1 cellular context compared by ENCODE assay signal in genomic region chrX:100625985-100626491, GRCh38.
TF ChIP-seq lines count a peak whose summit lies in the region.

No MANE protein-coding gene starts in this region.

TF ChIP-seq in HepG2, 621 proteins besides CTCF, POLR2A, EP300 and RAD21:
- TF ChIP-seq NCOR1 (IDR thresholded peaks at IDR 0.05; ENCODE audit: borderline replicate concordance, low read length) (no peak), DRAP1 (CRISPR knock-in tag; IDR thresholded peaks at IDR 0.05) (no peak), ZNF577 (CRISPR knock-in tag; IDR thresholded peaks at IDR 0.05; ENCODE audit: borderline replicate concordance, low read depth) (no peak), ZNF891 (CRISPR knock-in tag; IDR thresholded peaks at IDR 0.05) (no peak), DNMT3B (CRISPR knock-in tag; conservative IDR thresholded peaks at IDR 0.05) (no peak), ZZZ3 (CRISPR knock-in tag; IDR thresholded peaks at IDR 0.05; ENCODE audit: borderline replicate concordance) (no peak), ATF7-NPFF (CRISPR knock-in tag; IDR thresholded peaks at IDR 0.05; ENCODE audit: low read depth) (no peak), MYC (CRISPR knock-in tag; IDR thresholded peaks at IDR 0.05; ENCODE audit: borderline replicate concordance) (no peak), IKZF4 (CRISPR knock-in tag; IDR thresholded peaks at IDR 0.05; ENCODE audit: borderline replicate concordance, low read depth, not compliant biosample characterization) (no peak), PPARG (CRISPR knock-in tag; conservative IDR thresholded peaks at IDR 0.05) (no peak), ZFP41 (CRISPR knock-in tag; IDR thresholded peaks at IDR 0.05; ENCODE audit: borderline replicate concordance) (no peak), MIER2 (CRISPR knock-in tag; IDR thresholded peaks at IDR 0.05) (no peak)
- TF ChIP-seq, protein P1, sequence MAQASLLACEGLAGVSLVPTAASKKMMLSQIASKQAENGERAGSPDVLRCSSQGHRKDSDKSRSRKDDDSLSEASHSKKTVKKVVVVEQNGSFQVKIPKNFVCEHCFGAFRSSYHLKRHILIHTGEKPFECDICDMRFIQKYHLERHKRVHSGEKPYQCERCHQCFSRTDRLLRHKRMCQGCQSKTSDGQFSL (CRISPR knock-in tag; IDR thresholded peaks at IDR 0.05) = no peak
- TF ChIP-seq, protein P2, sequence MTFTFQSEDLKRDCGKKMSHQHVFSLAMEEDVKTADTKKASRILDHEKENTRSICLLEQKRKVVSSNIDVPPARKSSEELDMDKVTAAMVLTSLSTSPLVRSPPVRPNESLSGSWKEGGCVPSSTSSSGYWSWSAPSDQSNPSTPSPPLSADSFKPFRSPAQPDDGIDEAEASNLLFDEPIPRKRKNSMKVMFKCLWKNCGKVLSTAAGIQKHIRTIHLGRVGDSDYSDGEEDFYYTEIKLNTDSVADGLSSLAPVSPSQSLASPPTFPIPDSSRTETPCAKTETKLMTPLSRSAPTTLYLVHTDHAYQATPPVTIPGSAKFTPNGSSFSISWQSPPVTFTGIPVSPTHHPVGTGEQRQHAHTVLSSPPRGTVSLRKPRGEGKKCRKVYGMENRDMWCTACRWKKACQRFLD (CRISPR knock-in tag; IDR thresholded peaks at IDR 0.05; ENCODE audit: borderline replicate concordance) = no peak
- TF ChIP-seq, protein P3, sequence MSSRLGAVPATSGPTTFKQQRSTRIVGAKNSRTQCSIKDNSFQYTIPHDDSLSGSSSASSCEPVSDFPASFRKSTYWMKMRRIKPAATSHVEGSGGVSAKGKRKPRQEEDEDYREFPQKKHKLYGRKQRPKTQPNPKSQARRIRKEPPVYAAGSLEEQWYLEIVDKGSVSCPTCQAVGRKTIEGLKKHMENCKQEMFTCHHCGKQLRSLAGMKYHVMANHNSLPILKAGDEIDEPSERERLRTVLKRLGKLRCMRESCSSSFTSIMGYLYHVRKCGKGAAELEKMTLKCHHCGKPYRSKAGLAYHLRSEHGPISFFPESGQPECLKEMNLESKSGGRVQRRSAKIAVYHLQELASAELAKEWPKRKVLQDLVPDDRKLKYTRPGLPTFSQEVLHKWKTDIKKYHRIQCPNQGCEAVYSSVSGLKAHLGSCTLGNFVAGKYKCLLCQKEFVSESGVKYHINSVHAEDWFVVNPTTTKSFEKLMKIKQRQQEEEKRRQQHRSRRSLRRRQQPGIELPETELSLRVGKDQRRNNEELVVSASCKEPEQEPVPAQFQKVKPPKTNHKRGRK (CRISPR knock-in tag; IDR thresholded peaks at IDR 0.05) = no peak
